ENCODE assay signal across 22 cellular contexts in the genomic region with DNA sequence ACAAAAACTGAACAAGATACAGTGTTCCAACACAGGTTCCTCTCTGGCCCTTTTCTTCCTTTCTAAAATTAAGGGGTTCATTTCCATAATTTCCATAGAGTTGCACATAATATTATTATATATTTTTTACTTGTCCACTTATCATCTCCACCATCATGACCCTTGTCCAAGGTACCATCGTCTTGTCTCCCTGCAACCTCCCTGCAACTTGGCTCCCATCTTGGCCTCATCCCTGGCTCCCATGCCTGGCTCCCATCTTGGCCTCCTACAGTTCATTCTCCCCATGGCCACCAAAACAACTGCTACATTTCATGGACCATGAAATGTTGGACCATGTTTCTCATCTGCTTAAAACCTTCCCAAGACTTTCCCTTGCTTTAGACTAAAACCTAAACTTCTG. TPM values are rescaled to one million over a fixed set of nuclear protein-coding genes. Genes with fewer than 3 reads are reported as not detected.
"Had no signal": no experiment of that assay in that cellular context is flagged by ENCODE, and none has a peak within 500 bp of the region (broad histone marks: within the 10 kb centered on the region; RNA-seq: fewer than 3 reads in every experiment).

No MANE protein-coding gene starts in this region.

- ATAC-seq: activated naive CD4-positive, alpha-beta T cell treated with anti-CD3 and anti-CD28 coated beads, Interleukin-2, amount 50 U/mL, for 72 hours; activated T-cell treated with anti-CD3 and anti-CD28 coated beads, Interleukin-2, amount 50 U/mL, for 4 hours; heart right ventricle; right cardiac atrium had no signal

- H3K4me3 Mint-ChIP-seq: activated CD4-positive, alpha-beta memory T cell treated with anti-CD3 and anti-CD28 coated beads for 36 hours had no signal

- H3K9me3 Mint-ChIP-seq: mesothelial cell of epicardium had no signal

- H3K36me3 Mint-ChIP-seq: activated CD4-positive, alpha-beta memory T cell treated with anti-CD3 and anti-CD28 coated beads for 36 hours; mesothelial cell of epicardium had no signal

- DNase-seq: activated CD4-positive, alpha-beta memory T cell treated with anti-CD3 and anti-CD28 coated beads for 36 hours; activated CD4-positive, alpha-beta T cell treated with anti-CD3 and anti-CD28 coated beads for 4 hours; activated CD4-positive, CD25-positive, alpha-beta regulatory T cell; activated CD8-positive, alpha-beta memory T cell treated with anti-CD3 and anti-CD28 coated beads, Interleukin-2, amount 50 U/mL, for 4 hours; activated naive CD4-positive, alpha-beta T cell; activated T-cell treated with anti-CD3 and anti-CD28 coated beads, Interleukin-2, amount 50 U/mL, for 4 hours; dermis blood vessel endothelial cell; effector CD4-positive, alpha-beta T cell; esophagus squamous epithelium; foreskin melanocyte; heart right ventricle; naive B cell; posterior cingulate gyrus; right cardiac atrium; stimulated activated CD4-positive, alpha-beta T cell treated with anti-CD3 and anti-CD28 coated beads, Interleukin-15, amount 100 ng/mL, for 24 hours; stimulated activated CD4-positive, alpha-beta T cell treated with anti-CD3 and anti-CD28 coated beads, Interleukin-2, amount 100 ng/mL, for 24 hours; stimulated activated naive CD4-positive, alpha-beta T cell had no signal

- H3K27ac Mint-ChIP-seq: activated CD4-positive, alpha-beta memory T cell treated with anti-CD3 and anti-CD28 coated beads for 36 hours; activated naive CD4-positive, alpha-beta T cell treated with anti-CD3 and anti-CD28 coated beads, Interleukin-2, amount 50 U/mL, for 72 hours; mesothelial cell of epicardium; naive B cell had no signal

RNA-seq across cellular contexts. Expression of a gene that starts 3.1 kb away (rescaled TPM):
- total RNA-seq: activated CD4-positive, alpha-beta memory T cell treated with anti-CD3 and anti-CD28 coated beads for 36 hours; activated CD8-positive, alpha-beta memory T cell treated with anti-CD3 and anti-CD28 coated beads for 36 hours; activated naive CD4-positive, alpha-beta T cell treated with anti-CD3 and anti-CD28 coated beads, Interleukin-2, amount 50 U/mL, for 72 hours; dermis blood vessel endothelial cell; glomerular endothelial cell; kidney epithelial cell had no signal
